In genomic region chr16:84737192-84737591, GRCh38 we compare ENCODE assay signal across 21 cellular contexts. TPM values are rescaled to one million over a fixed set of nuclear protein-coding genes. Genes with fewer than 3 reads are reported as not detected.
DNase-seq lines count a peak whose midpoint lies in the region; ATAC-seq and TF ChIP-seq lines count a peak whose summit lies in the region.
"Had no signal": no experiment of that assay in that cellular context is flagged by ENCODE, and none has a peak within 500 bp of the region (broad histone marks: within the 10 kb centered on the region; RNA-seq: fewer than 3 reads in every experiment).

No MANE protein-coding gene starts in this region.

- intact Hi-C loops in IMR-90 (cut with micrococcal nuclease): loop anchor here (5.0 kb wide), 1 partner anchor 235 kb away; no protein-coding TSS in a partner anchor

- H3K4me2 ChIP-seq in IMR-90 (ENCODE audit: low read depth, low read length): no peak overlapping the region

- no peak overlapping the region for H2BK120ac ChIP-seq in IMR-90 (ENCODE audit: low read depth, low read length)

- H3K56ac ChIP-seq in IMR-90 (ENCODE audit: extremely low read depth, insufficient read depth, low read length): no peak overlapping the region

- H3K4me1 ChIP-seq in IMR-90 (ENCODE audit: control insufficient read depth, insufficient read depth, low read length) (peaks cover 29% of the 10 kb centered on the region), esophagus (ENCODE audit: control insufficient read depth in 2 of 2, insufficient read depth in 2 of 2, low read length in 1 of 2) (peaks cover 5 to 12% of the 10 kb centered on the region in 2 donors)

- H3K27ac Mint-ChIP-seq in activated CD4-positive, alpha-beta T cell treated with anti-CD3 and anti-CD28 coated beads, Interleukin-2, amount 10 ng/mL, durations not matched to agents 7 days and 5 days: no peak overlapping the region
- H3K27ac Mint-ChIP-seq: activated CD4-positive, alpha-beta memory T cell treated with anti-CD3 and anti-CD28 coated beads for 36 hours had no signal

- no peak overlapping the region for H3K4me3 ChIP-seq in IMR-90 (ENCODE audit: insufficient read depth, low read depth, low read length)
- no peak overlapping the region for H3K4me3 ChIP-seq in esophagus (ENCODE audit: low read depth in 1 of 2, low read length in 2 of 2)
- H3K4me3 ChIP-seq in H7 (ENCODE audit: insufficient read depth, low read depth, low read length): no peak overlapping the region
- H3K4me3 ChIP-seq: adrenal gland, breast epithelium, coronary artery, sigmoid colon, SK-N-MC had no signal

- no peak overlapping the region; the same call in 1 of the 2 replicates for H4K91ac ChIP-seq in IMR-90 (ENCODE audit: insufficient read depth, low read depth, low read length)

- peaks cover 10% of the 10 kb centered on the region for H3K36me3 Mint-ChIP-seq in activated CD4-positive, alpha-beta T cell treated with anti-CD3 and anti-CD28 coated beads, Interleukin-2, amount 10 ng/mL, durations not matched to agents 7 days and 5 days (ENCODE audit: low read depth)

- no peak overlapping the region for H2BK20ac ChIP-seq in IMR-90 (ENCODE audit: low read depth, low read length)

- no peak for TF ChIP-seq CTCF in C4-2B (conservative IDR thresholded peaks at IDR 0.05)
- TF ChIP-seq CTCF in IMR-90 (conservative IDR thresholded peaks at IDR 0.05; ENCODE audit: low read depth, low read length): no peak

- no peaks in the 10 kb centered on the region; the same call in 1 of the 2 replicates for H3K36me3 ChIP-seq in IMR-90 (ENCODE audit: control insufficient read depth, insufficient read depth, low read length)
- H3K36me3 ChIP-seq in esophagus (ENCODE audit: control insufficient read depth in 2 of 2, insufficient read depth in 2 of 2, low read length in 1 of 2): peaks cover 0 to 2% of the 10 kb centered on the region in 2 donors
- H3K36me3 ChIP-seq in H7 (replicated peaks; ENCODE audit: control insufficient read depth, insufficient read depth, low read length): peaks cover 3% of the 10 kb centered on the region
- H3K36me3 ChIP-seq: adrenal gland, breast epithelium had no signal

- H3K23ac ChIP-seq in IMR-90 (ENCODE audit: low read depth, low read length): no peak overlapping the region

- dilution Hi-C loops in IMR-90 (cut with HindIII; ENCODE audit: low sequenced_read_pairs, unreplicated experiment): no loop called here

- H3K9ac ChIP-seq in IMR-90 (ENCODE audit: low read depth, low read length): no peak overlapping the region

- no peak overlapping the region for H3K14ac ChIP-seq in IMR-90 (replicated peaks; ENCODE audit: low read depth, low read length)

- no peaks in the 10 kb centered on the region for H3K27me3 Mint-ChIP-seq in activated CD4-positive, alpha-beta T cell treated with anti-CD3 and anti-CD28 coated beads, Interleukin-2, amount 10 ng/mL, durations not matched to agents 7 days and 5 days
- H3K27me3 Mint-ChIP-seq: activated B cell treated with CpG ODN at 0.5 μM for 24 hours; activated CD4-positive, alpha-beta memory T cell treated with anti-CD3 and anti-CD28 coated beads for 36 hours; naive thymus-derived CD4-positive, alpha-beta T cell had no signal

- POLR2A ChIA-PET in IMR-90 (lab: Charles Lee; ENCODE audit: unreplicated experiment): no interaction called here
- POLR2A ChIA-PET in activated CD4-positive, alpha-beta T cell treated with anti-CD3 and anti-CD28 coated beads, Interleukin-2, amount 10 ng/mL, durations not matched to agents 7 days and 5 days (lab: Charles Lee): no interaction called here

- H3K27ac ChIP-seq in C4-2B: peak overlapping the region; percentile 77
- H3K27ac ChIP-seq in IMR-90 (ENCODE audit: insufficient read depth, low read length): no peak overlapping the region
- H3K27ac ChIP-seq in esophagus (ENCODE audit: low read depth in 2 of 2, low read length in 1 of 2): peak overlapping the region; percentile 52 to 83
- H3K27ac ChIP-seq: adrenal gland, breast epithelium, coronary artery, SK-N-MC had no signal

- H3K27me3 ChIP-seq in IMR-90 (ENCODE audit: control insufficient read depth, insufficient read depth, low read length) (no peaks in the 10 kb centered on the region), esophagus (ENCODE audit: control insufficient read depth in 1 of 2, insufficient read depth in 2 of 2, low read length in 2 of 2) (no peaks in the 10 kb centered on the region), H7 (ENCODE audit: control insufficient read depth, insufficient read depth, low read length) (no peaks in the 10 kb centered on the region)
- H3K27me3 ChIP-seq: adrenal gland, breast epithelium, sigmoid colon had no signal

- no TSS peak for BruUV-seq in IMR-90 (replicated peaks; lab: Mats Ljungman, UMichigan)

- no peaks in the 10 kb centered on the region for H3K9me3 Mint-ChIP-seq in activated CD4-positive, alpha-beta T cell treated with anti-CD3 and anti-CD28 coated beads, Interleukin-2, amount 10 ng/mL, durations not matched to agents 7 days and 5 days
- H3K9me3 Mint-ChIP-seq: activated B cell treated with CpG ODN at 0.5 μM for 24 hours; activated CD4-positive, alpha-beta memory T cell treated with anti-CD3 and anti-CD28 coated beads for 36 hours; endodermal cell; HFFc6; naive thymus-derived CD4-positive, alpha-beta T cell had no signal

- H3K4me1 Mint-ChIP-seq in activated CD4-positive, alpha-beta T cell treated with anti-CD3 and anti-CD28 coated beads, Interleukin-2, amount 10 ng/mL, durations not matched to agents 7 days and 5 days: peaks cover 68% of the 10 kb centered on the region

- H2AK5ac ChIP-seq in IMR-90 (ENCODE audit: low read depth, low read length): peak overlapping the region; percentile 65

- H4K5ac ChIP-seq in IMR-90 (ENCODE audit: low read depth, low read length): no peak overlapping the region

- H3K79me1 ChIP-seq in IMR-90 (ENCODE audit: low read depth in 1 of 2, low read length in 2 of 2): peaks cover 37 to 80% of the 10 kb centered on the region in 2 experiments

- peaks cover 17% of the 10 kb centered on the region for H3K9me1 ChIP-seq in IMR-90 (ENCODE audit: insufficient read depth, low read length)

- H2BK15ac ChIP-seq in IMR-90 (ENCODE audit: low read depth, low read length): no peak overlapping the region

- in situ Hi-C loops in IMR-90 (cut with MboI; ENCODE audit: low sequenced_read_pairs): no loop called here

- CTCF ChIA-PET in IMR-90 (lab: Yijun Ruan, JAX): interaction anchor here (1.6 kb wide), 1 partner anchor 239 kb away, joined by 5 read pairs; no protein-coding TSS in a partner anchor
- CTCF ChIA-PET in activated CD4-positive, alpha-beta T cell treated with anti-CD3 and anti-CD28 coated beads, Interleukin-2, amount 10 ng/mL, durations not matched to agents 7 days and 5 days (lab: Charles Lee): interaction anchor here (1.3 to 5.1 kb wide), 4 partner anchors 10 to 38 kb away, joined by 5 to 53 read pairs (median 31); no protein-coding TSS in a partner anchor

- 100% methylated on average over 2 of the region's 5 CpGs; no CpG with 5 or more reads in 1 of the 2 experiments for WGBS in IMR-90 (ENCODE audit: extremely low coverage in 2 of 2, insufficient read length in 1 of 2), 2 experiments
- 78 to 89% methylated on average over 5 of the region's 5 CpGs for WGBS in esophagus, 2 donors

- H3K9me3 ChIP-seq in IMR-90 (ENCODE audit: control insufficient read depth, insufficient read depth, low read length) (no peaks in the 10 kb centered on the region), esophagus (ENCODE audit: control insufficient read depth in 2 of 2, insufficient read depth in 1 of 2, low read depth in 1 of 2, low read length in 1 of 2) (no peaks in the 10 kb centered on the region)
- H3K9me3 ChIP-seq: adrenal gland, breast epithelium, sigmoid colon had no signal

- no peak overlapping the region for H3K4me3 Mint-ChIP-seq in activated CD4-positive, alpha-beta T cell treated with anti-CD3 and anti-CD28 coated beads, Interleukin-2, amount 10 ng/mL, durations not matched to agents 7 days and 5 days
- H3K4me3 Mint-ChIP-seq: activated B cell treated with CpG ODN at 0.5 μM for 24 hours; activated CD4-positive, alpha-beta memory T cell treated with anti-CD3 and anti-CD28 coated beads for 36 hours; endodermal cell; HFFc6 had no signal

- no peak overlapping the region for H2AFZ ChIP-seq in IMR-90 (replicated peaks; ENCODE audit: low read length, poor library complexity)

- no peak overlapping the region for H2AK9ac ChIP-seq in IMR-90 (replicated peaks; ENCODE audit: low read depth, low read length, poor library complexity)

- no peak overlapping the region for H3K18ac ChIP-seq in IMR-90 (ENCODE audit: low read depth, low read length)

- no peak overlapping the region for H2BK5ac ChIP-seq in IMR-90 (ENCODE audit: low read depth, low read length, poor library complexity, severe bottlenecking)

- H4K20me1 ChIP-seq in IMR-90 (ENCODE audit: insufficient read depth, low read length): peaks cover 46% of the 10 kb centered on the region

- no peak for ATAC-seq in IMR-90 (ENCODE audit: low read depth)
- ATAC-seq: naive thymus-derived CD4-positive, alpha-beta T cell had no signal

- no peak for TF ChIP-seq RAD21 in IMR-90 (IDR thresholded peaks at IDR 0.05; ENCODE audit: low read length)

- DNase-seq in IMR-90: no peak
- peak; percentile 26 for DNase-seq in renal cortical epithelial cell (ENCODE audit: low read depth)
- DNase-seq in H7: no peak
- no peak for DNase-seq in activated CD4-positive, alpha-beta T cell treated with anti-CD3 and anti-CD28 coated beads, Interleukin-2, amount 10 ng/mL, durations not matched to agents 7 days and 5 days
- DNase-seq in activated CD4-positive, CD25-positive, alpha-beta regulatory T cell (lab: John Stamatoyannopoulos, UW): no peak
- DNase-seq: activated B cell treated with CpG ODN at 0.5 μM for 24 hours; activated CD4-positive, alpha-beta memory T cell treated with anti-CD3 and anti-CD28 coated beads for 36 hours; activated gamma-delta T cell; adrenal gland; endodermal cell; HFFc6; mesendoderm; naive thymus-derived CD4-positive, alpha-beta T cell; NCI-H2107; NK-92 treated with Interleukin-12 subunit alpha and Interleukin-12 subunit beta, amount 100 ng/mL, for 24 hours; sigmoid colon had no signal

- H3K4ac ChIP-seq in IMR-90 (ENCODE audit: low read depth, low read length): no peak overlapping the region

- H4K8ac ChIP-seq in IMR-90 (ENCODE audit: low read depth in 2 of 2, low read length in 2 of 2): no peak overlapping the region

- no peak for TF ChIP-seq POLR2A in IMR-90 (IDR thresholded peaks at IDR 0.05; ENCODE audit: low read depth, low read length)

TF ChIP-seq in IMR-90, 13 proteins besides CTCF, POLR2A, EP300 and RAD21 (continues in another document):
- TF ChIP-seq MXI1 (IDR thresholded peaks at IDR 0.05; ENCODE audit: borderline replicate concordance, low read depth, low read length) (no peak), MAFK (IDR thresholded peaks at IDR 0.05; ENCODE audit: low read depth, low read length) (no peak), MAZ (IDR thresholded peaks at IDR 0.05; ENCODE audit: borderline replicate concordance, low read depth, low read length) (no peak)

RNA-seq across cellular contexts. Expression of gene USP10, which starts 37.4 kb away (rescaled TPM):
- total RNA-seq in IMR-90 (2012; rRNA removed) (54.3 and 61.9 TPM in 2 replicates), renal cortical epithelial cell (39.6 and 86.7 TPM in 2 replicates)
- polyA plus RNA-seq in IMR-90 (2012; rRNA removed) (79.0 and 85.5 TPM in 2 replicates), esophagus (10 to 100 TPM; 17.1 to 25.9 TPM)
- 33.5 and 44.0 TPM in 2 replicates for polyA plus RNA-seq in IMR-90 (2012; cell fraction: cytosol; rRNA removed)
- polyA plus RNA-seq in IMR-90 (2012; cell fraction: nucleus; rRNA removed; ENCODE audit: low replicate concordance): 67.7 and 84.6 TPM in 2 replicates
- 132 and 150 TPM in 2 replicates for total RNA-seq in H7 (2014; rRNA removed; shearing (Covaris generic))
- 10 to 100 TPM; 86.5 to 99.0 TPM for total RNA-seq in activated CD4-positive, alpha-beta T cell treated with anti-CD3 and anti-CD28 coated beads, Interleukin-2, amount 10 ng/mL, durations not matched to agents 7 days and 5 days
